Comparison of ENCODE assay signal across 28 cellular contexts in genomic region chr2:126756125-126756524, GRCh38.
"Had no signal": no experiment of that assay in that cellular context is flagged by ENCODE, and none has a peak within 500 bp of the region (broad histone marks: within the 10 kb centered on the region; RNA-seq: fewer than 3 reads in every experiment).

No MANE protein-coding gene starts in this region.

- H3K27ac Mint-ChIP-seq: activated CD4-positive, alpha-beta memory T cell treated with anti-CD3 and anti-CD28 coated beads for 36 hours; activated CD4-positive, alpha-beta T cell treated with anti-CD3 and anti-CD28 coated beads, Interleukin-2, amount 10 ng/mL, durations not matched to agents 24 days and 14 days; activated naive CD4-positive, alpha-beta T cell treated with anti-CD3 and anti-CD28 coated beads, Interleukin-2, amount 50 U/mL, for 72 hours; activated T-cell treated with anti-CD3 and anti-CD28 coated beads, Interleukin-2, amount 50 U/mL, for 72 hours; natural killer cell treated with Interleukin-12 subunit alpha and Interleukin-12 subunit beta and Interleukin-15 and Interleukin-18, amount 100 ng/mL, for 72 hours had no signal

- H3K36me3 ChIP-seq: esophagus muscularis mucosa, heart left ventricle, left lung, lower lobe of right lung, right lobe of liver, thoracic aorta, uterus, WERI-Rb-1 had no signal

- H3K4me3 ChIP-seq: esophagus muscularis mucosa, heart left ventricle, left lung, lower lobe of right lung, right lobe of liver, thoracic aorta, uterus had no signal

- H3K36me3 Mint-ChIP-seq: activated CD4-positive, alpha-beta memory T cell treated with anti-CD3 and anti-CD28 coated beads for 36 hours; natural killer cell treated with Interleukin-12 subunit alpha and Interleukin-12 subunit beta and Interleukin-15 and Interleukin-18, amount 100 ng/mL, for 72 hours had no signal

- H3K9me3 ChIP-seq: left lung, lower lobe of right lung, right lobe of liver, thoracic aorta, uterus had no signal

- H3K27me3 Mint-ChIP-seq: activated CD4-positive, alpha-beta memory T cell treated with anti-CD3 and anti-CD28 coated beads for 36 hours had no signal

- H3K27ac ChIP-seq: esophagus muscularis mucosa, foreskin keratinocyte, heart left ventricle, left lung, lower lobe of right lung, right lobe of liver, thoracic aorta, uterus, WERI-Rb-1 had no signal

- H3K4me1 ChIP-seq: esophagus muscularis mucosa, foreskin keratinocyte, heart left ventricle, left lung, lower lobe of right lung, right lobe of liver, uterus had no signal

- DNase-seq: activated CD4-positive, alpha-beta memory T cell treated with anti-CD3 and anti-CD28 coated beads for 36 hours; activated CD4-positive, alpha-beta T cell treated with anti-CD3 and anti-CD28 coated beads, Interleukin-2, amount 10 ng/mL, durations not matched to agents 24 days and 14 days; activated CD4-positive, CD25-positive, alpha-beta regulatory T cell treated with anti-CD3 and anti-CD28 coated beads, Interleukin-2, amount 50 U/mL, for 72 hours; activated naive CD4-positive, alpha-beta T cell; activated T-cell treated with anti-CD3 and anti-CD28 coated beads for 4 hours; activated T-cell treated with anti-CD3 and anti-CD28 coated beads, Interleukin-2, amount 50 U/mL, for 72 hours; amniotic stem cell; central memory CD4-positive, alpha-beta T cell; dermis blood vessel endothelial cell; effector CD4-positive, alpha-beta T cell; foreskin keratinocyte; heart left ventricle; kidney glomerular epithelial cell; left lung; lower lobe of right lung; mesenchymal stem cell; posterior cingulate gyrus; right lobe of liver; stimulated activated CD4-positive, alpha-beta T cell treated with anti-CD3 and anti-CD28 coated beads, Interleukin-2, amount 100 ng/mL, for 48 hours; stimulated activated naive CD4-positive, alpha-beta T cell treated with Interleukin-2 at 50 U/mL for 16 hours; T-helper 9 cell; trophoblast cell; uterus; WERI-Rb-1 had no signal

- H3K27me3 ChIP-seq: esophagus muscularis mucosa, foreskin keratinocyte, heart left ventricle, left lung, right lobe of liver, uterus had no signal

- ATAC-seq: activated naive CD4-positive, alpha-beta T cell treated with anti-CD3 and anti-CD28 coated beads, Interleukin-2, amount 50 U/mL, for 72 hours; activated T-cell treated with anti-CD3 and anti-CD28 coated beads, Interleukin-2, amount 50 U/mL, for 72 hours; foreskin keratinocyte; heart left ventricle; left lung; lower lobe of right lung; natural killer cell treated with Interleukin-12 subunit alpha and Interleukin-12 subunit beta and Interleukin-15 and Interleukin-18, amount 100 ng/mL, for 72 hours; right lobe of liver had no signal

- H3K9me3 Mint-ChIP-seq: natural killer cell treated with Interleukin-12 subunit alpha and Interleukin-12 subunit beta and Interleukin-15 and Interleukin-18, amount 100 ng/mL, for 72 hours had no signal

- H3K4me3 Mint-ChIP-seq: activated CD4-positive, alpha-beta memory T cell treated with anti-CD3 and anti-CD28 coated beads for 36 hours; activated CD4-positive, alpha-beta T cell treated with anti-CD3 and anti-CD28 coated beads, Interleukin-2, amount 10 ng/mL, durations not matched to agents 24 days and 14 days; activated T-cell treated with anti-CD3 and anti-CD28 coated beads, Interleukin-2, amount 50 U/mL, for 72 hours; natural killer cell treated with Interleukin-12 subunit alpha and Interleukin-12 subunit beta and Interleukin-15 and Interleukin-18, amount 100 ng/mL, for 72 hours had no signal
